Comparison of ENCODE assay signal across 1 cellular context in genomic region chr22:36457688-36458450, GRCh38.
A peak's percentile ranks its signal among the peaks of the same experiment; 100 is the strongest.
TF ChIP-seq lines count a peak whose summit lies in the region.

No MANE protein-coding gene starts in this region.

TF ChIP-seq in HepG2, 621 proteins besides CTCF, POLR2A, EP300 and RAD21:
- TF ChIP-seq PRDM4 (CRISPR knock-in tag; IDR thresholded peaks at IDR 0.05; ENCODE audit: borderline replicate concordance) (no peak), TP53 (CRISPR knock-in tag; conservative IDR thresholded peaks at IDR 0.05) (no peak), ZMYM4 (CRISPR knock-in tag; IDR thresholded peaks at IDR 0.05) (0 out of 2 replicates have a peak, but pooled peaks have one; percentile 19), ZNF207 (IDR thresholded peaks at IDR 0.05; ENCODE audit: borderline replicate concordance) (no peak), YY1 (IDR thresholded peaks at IDR 0.05; ENCODE audit: insufficient read depth, insufficient replicate concordance, low read depth, low read length) (peak; percentile 21), KAT8 (CRISPR knock-in tag; IDR thresholded peaks at IDR 0.05) (0 out of 2 replicates have a peak, but pooled peaks have one; percentile 21), FOXO4 (CRISPR knock-in tag; conservative IDR thresholded peaks at IDR 0.05) (0 out of 2 replicates have a peak, but pooled peaks have one; percentile 81), CERS6 (CRISPR knock-in tag; IDR thresholded peaks at IDR 0.05) (no peak), ZNF709 (CRISPR knock-in tag; IDR thresholded peaks at IDR 0.05) (no peak), TEF (CRISPR knock-in tag; IDR thresholded peaks at IDR 0.05) (no peak), LCORL (IDR thresholded peaks at IDR 0.05) (no peak), LCORL (CRISPR knock-in tag; IDR thresholded peaks at IDR 0.05) (peak; percentile 64; the same call in 1 of the 2 replicates), PATZ1 (CRISPR knock-in tag; IDR thresholded peaks at IDR 0.05) (no peak), ZBTB14 (CRISPR knock-in tag; IDR thresholded peaks at IDR 0.05) (no peak), MXD1 (CRISPR knock-in tag; IDR thresholded peaks at IDR 0.05) (no peak), CENPX (CRISPR knock-in tag; IDR thresholded peaks at IDR 0.05) (no peak), ZNF414 (CRISPR knock-in tag; IDR thresholded peaks at IDR 0.05) (peak; percentile 46; the same call in 1 of the 2 replicates), RXRA (CRISPR knock-in tag; IDR thresholded peaks at IDR 0.05) (0 out of 2 replicates have a peak, but pooled peaks have one; percentile 20), ZNF777 (CRISPR knock-in tag; IDR thresholded peaks at IDR 0.05) (0 out of 2 replicates have a peak, but pooled peaks have one; percentile 54), ZNF687 (CRISPR knock-in tag; IDR thresholded peaks at IDR 0.05) (peak; percentile 66), FOXC1 (CRISPR knock-in tag; IDR thresholded peaks at IDR 0.05; ENCODE audit: borderline replicate concordance) (peak; percentile 44; the same call in 1 of the 2 replicates), ZMYM3 (CRISPR knock-in tag; IDR thresholded peaks at IDR 0.05) (0 out of 2 replicates have a peak, but pooled peaks have one; percentile 6), ZNF274 (CRISPR knock-in tag; IDR thresholded peaks at IDR 0.05) (no peak), HNRNPL (IDR thresholded peaks at IDR 0.05; ENCODE audit: low read depth, low read length) (0 out of 2 replicates have a peak, but pooled peaks have one; percentile 30), ZNF263 (CRISPR knock-in tag; IDR thresholded peaks at IDR 0.05) (0 out of 2 replicates have a peak, but pooled peaks have one; percentile 4), ARID4A (CRISPR knock-in tag; IDR thresholded peaks at IDR 0.05; ENCODE audit: borderline replicate concordance) (peak; percentile 26; the same call in 1 of the 2 replicates), GABPB1 (CRISPR knock-in tag; IDR thresholded peaks at IDR 0.05) (peak; percentile 27; the same call in 1 of the 2 replicates)
TF ChIP-seq in HepG2: peak in this region for 15.
